23 cellular contexts compared by ENCODE assay signal in the genomic region with DNA sequence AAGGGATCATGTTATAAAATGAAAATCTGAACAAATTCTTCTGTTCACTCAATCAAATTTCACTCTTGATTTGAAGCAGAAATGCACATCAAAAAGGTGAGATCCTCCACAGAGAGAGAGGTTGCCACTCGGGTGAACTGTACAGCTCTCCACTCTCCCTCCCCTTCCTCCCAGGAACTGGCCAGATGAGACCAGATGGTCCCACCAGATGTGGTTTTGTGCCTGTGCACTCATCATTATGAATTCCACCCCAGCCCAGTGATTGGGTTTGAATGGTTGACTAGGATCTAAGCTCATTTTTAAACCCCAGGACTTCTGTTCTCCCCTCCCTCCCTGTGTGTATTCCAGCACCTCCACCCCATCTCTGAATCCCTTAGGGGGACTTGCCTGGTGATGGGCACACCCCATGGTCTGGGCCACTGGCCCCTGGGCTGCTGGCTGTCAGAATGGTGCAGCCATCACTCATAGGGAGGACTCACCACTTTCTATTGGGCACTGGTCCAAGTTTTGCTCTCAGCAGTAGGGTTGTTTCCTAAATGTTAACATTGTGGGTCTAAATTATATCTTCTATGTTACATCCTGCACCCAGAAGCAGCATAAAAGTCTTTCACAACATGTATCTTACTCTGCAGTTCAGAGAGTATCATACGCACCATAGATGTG.
DNase-seq lines count a peak whose midpoint lies in the region; ATAC-seq and TF ChIP-seq lines count a peak whose summit lies in the region.
"Had no signal": no experiment of that assay in that cellular context is flagged by ENCODE, and none has a peak within 500 bp of the region (broad histone marks: within the 10 kb centered on the region; RNA-seq: fewer than 3 reads in every experiment).

No MANE protein-coding gene starts in this region.

- TF ChIP-seq EP300 in SK-N-SH (IDR thresholded peaks at IDR 0.05; ENCODE audit: borderline replicate concordance in 1 of 2, low read depth in 1 of 2, low read length in 1 of 2) (no peak), sigmoid colon (IDR thresholded peaks at IDR 0.05) (no peak)

- H3K9me3 Mint-ChIP-seq in progenitor cell of endocrine pancreas (ENCODE audit: low read depth): no peaks in the 10 kb centered on the region
- H3K9me3 Mint-ChIP-seq: activated naive CD8-positive, alpha-beta T cell treated with anti-CD3 and anti-CD28 coated beads, Interleukin-2, amount 50 U/mL, for 24 hours; activated T-cell treated with anti-CD3 and anti-CD28 coated beads, Interleukin-2, amount 50 U/mL, for 4 hours; H9; naive B cell; T-helper 2 cell treated with Interferon-gamma antibody and Interleukin-4, amounts not matched to agents 5 μg/mL and 100 μg/mL, for 36 hours had no signal

- H3K36me3 Mint-ChIP-seq in progenitor cell of endocrine pancreas (ENCODE audit: insufficient read depth): no peaks in the 10 kb centered on the region
- H3K36me3 Mint-ChIP-seq: naive B cell had no signal

- TF ChIP-seq CTCF in SK-N-SH (IDR thresholded peaks at IDR 0.05) (no peak), choroid plexus epithelial cell (conservative IDR thresholded peaks at IDR 0.05; ENCODE audit: low read depth, low read length) (no peak), heart left ventricle (IDR thresholded peaks at IDR 0.05) (no peak), progenitor cell of endocrine pancreas (IDR thresholded peaks at IDR 0.05; ENCODE audit: unreplicated experiment) (no peak), sigmoid colon (IDR thresholded peaks at IDR 0.05) (no peak)

- no peak for TF ChIP-seq RAD21 in SK-N-SH (IDR thresholded peaks at IDR 0.05; ENCODE audit: low read length)

- H3K36me3 ChIP-seq in SK-N-SH (replicated peaks in 1 of 2; ENCODE audit: control insufficient read depth in 1 of 2, insufficient read depth in 2 of 2, low read length in 1 of 2) (no peaks in the 10 kb centered on the region), heart left ventricle (no peaks in the 10 kb centered on the region), sigmoid colon (no peaks in the 10 kb centered on the region)
- H3K36me3 ChIP-seq: left ventricle myocardium inferior had no signal

- H3K9me2 ChIP-seq in SK-N-SH: no peaks in the 10 kb centered on the region

- H3K4me3 ChIP-seq in SK-N-SH (ENCODE audit: low read depth in 2 of 2, low read length in 1 of 2): no peak overlapping the region
- no peak overlapping the region for H3K4me3 ChIP-seq in choroid plexus epithelial cell (ENCODE audit: low read depth, low read length)
- H3K4me3 ChIP-seq in heart left ventricle: no peak overlapping the region
- no peak overlapping the region for H3K4me3 ChIP-seq in sigmoid colon
- H3K4me3 ChIP-seq: left ventricle myocardium inferior, testis had no signal

- TF ChIP-seq POLR2A in heart left ventricle (IDR thresholded peaks at IDR 0.05) (no peak), sigmoid colon (IDR thresholded peaks at IDR 0.05) (no peak)

- no peaks in the 10 kb centered on the region for H3K79me2 ChIP-seq in SK-N-SH (ENCODE audit: insufficient read depth)

- H3K9me3 ChIP-seq in SK-N-SH: no peaks in the 10 kb centered on the region
- H3K9me3 ChIP-seq in heart left ventricle: no peaks in the 10 kb centered on the region
- no peaks in the 10 kb centered on the region for H3K9me3 ChIP-seq in sigmoid colon
- H3K9me3 ChIP-seq: left ventricle myocardium inferior, testis had no signal

- no peak overlapping the region for H3K27ac Mint-ChIP-seq in progenitor cell of endocrine pancreas
- H3K27ac Mint-ChIP-seq: activated naive CD8-positive, alpha-beta T cell treated with anti-CD3 and anti-CD28 coated beads, Interleukin-2, amount 50 U/mL, for 24 hours; B cell; H9; T-helper 2 cell treated with Interferon-gamma antibody and Interleukin-4, amounts not matched to agents 5 μg/mL and 100 μg/mL, for 36 hours had no signal

- ATAC-seq in SK-N-SH treated with all-trans-retinoic acid at 6 μM for 48 hours: no peak
- no peak for ATAC-seq in heart left ventricle
- ATAC-seq: activated naive CD8-positive, alpha-beta T cell treated with anti-CD3 and anti-CD28 coated beads, Interleukin-2, amount 50 U/mL, for 24 hours; activated T-cell treated with anti-CD3 and anti-CD28 coated beads, Interleukin-2, amount 50 U/mL, for 4 hours; stimulated activated naive CD8-positive, alpha-beta T cell treated with anti-CD3 and anti-CD28 coated beads, Interleukin-15, Interleukin-2, amounts not matched to agents 100 U/mL and 50 U/mL, for 24 hours had no signal

- peaks cover 0 to 9% of the 10 kb centered on the region in 2 experiments; a peak in 1 of 4 replicates for H3K4me1 ChIP-seq in SK-N-SH (ENCODE audit: control insufficient read depth in 1 of 2, insufficient read depth in 2 of 2, low read depth in 1 of 2, low read length in 1 of 2)
- peaks cover 0 to 48% (median 14%) of the 10 kb centered on the region in 12 donors for H3K4me1 ChIP-seq in heart left ventricle
- H3K4me1 ChIP-seq in sigmoid colon: peaks cover 0 to 27% (median 25%) of the 10 kb centered on the region in 4 donors

- no peak overlapping the region for H2AFZ ChIP-seq in SK-N-SH (ENCODE audit: low read depth)

- no peaks in the 10 kb centered on the region for H4K20me1 ChIP-seq in SK-N-SH (ENCODE audit: insufficient read depth)

- H3F3A ChIP-seq in SK-N-SH (replicated peaks; ENCODE audit: insufficient read depth): no peaks in the 10 kb centered on the region

- intact Hi-C loops in heart left ventricle (cut with DNase I): loop anchor here in 2 of 10 donors (5.0 kb wide), 1 partner anchor 64 kb away; no protein-coding TSS in a partner anchor
- intact Hi-C loops in sigmoid colon (cut with DNase I): no loop called here

- no peak overlapping the region for H3K4me3 Mint-ChIP-seq in progenitor cell of endocrine pancreas (ENCODE audit: low read depth)
- H3K4me3 Mint-ChIP-seq: activated naive CD8-positive, alpha-beta T cell treated with anti-CD3 and anti-CD28 coated beads, Interleukin-2, amount 50 U/mL, for 24 hours; activated T-cell treated with anti-CD3 and anti-CD28 coated beads, Interleukin-2, amount 50 U/mL, for 4 hours; B cell; central memory CD8-positive, alpha-beta T cell; H9; naive B cell; T-helper 2 cell treated with Interferon-gamma antibody and Interleukin-4, amounts not matched to agents 5 μg/mL and 100 μg/mL, for 36 hours had no signal

- H3K27ac ChIP-seq in SK-N-SH (ENCODE audit: low read depth in 2 of 2, low read length in 1 of 2): no peak overlapping the region
- no peak overlapping the region for H3K27ac ChIP-seq in heart left ventricle
- no peak overlapping the region for H3K27ac ChIP-seq in sigmoid colon
- H3K27ac ChIP-seq: left ventricle myocardium inferior, testis had no signal

- H3K27me3 ChIP-seq in SK-N-SH (ENCODE audit: insufficient read depth) (peaks cover 27% of the 10 kb centered on the region; the same call in 1 of the 2 replicates), heart left ventricle (no peaks in the 10 kb centered on the region), sigmoid colon (no peaks in the 10 kb centered on the region)
- H3K27me3 ChIP-seq: testis had no signal

- H3K9ac ChIP-seq in SK-N-SH: no peak overlapping the region

- DNase-seq in SK-N-SH: peak; percentile 52
- DNase-seq in NCI-H69 (lab: John Stamatoyannopoulos, UW): peak; percentile 42
- DNase-seq in choroid plexus epithelial cell (ENCODE audit: low read depth): peak; percentile 6
- no peak for DNase-seq in heart left ventricle
- DNase-seq in progenitor cell of endocrine pancreas (ENCODE audit: low spot score, unreplicated experiment): no peak
- DNase-seq in sigmoid colon: no peak
- DNase-seq in SIG-M5 (lab: John Stamatoyannopoulos, UW): no peak
- DNase-seq: activated CD4-positive, alpha-beta T cell treated with anti-CD3 and anti-CD28 coated beads for 4 hours; activated naive CD8-positive, alpha-beta T cell treated with anti-CD3 and anti-CD28 coated beads, Interleukin-2, amount 50 U/mL, for 24 hours; activated T-cell treated with anti-CD3 and anti-CD28 coated beads, Interleukin-2, amount 50 U/mL, for 4 hours; DMS79; H9; islet precursor cell; left ventricle myocardium inferior; naive B cell; NCI-H1436; NCI-H526 treated with DMSO at 0.1 percent for 48 hours; stimulated activated naive CD8-positive, alpha-beta T cell treated with anti-CD3 and anti-CD28 coated beads, Interleukin-15, Interleukin-2, amounts not matched to agents 100 U/mL and 50 U/mL, for 24 hours; testis had no signal

- POLR2A ChIA-PET in SK-N-SH (lab: Yijun Ruan, JAX): interaction anchor here (0.9 kb wide), 1 partner anchor 1268 kb away, joined by 3 read pairs; the partner anchor contains the start of gene IGFBP3

- CTCF ChIA-PET in SK-N-SH (lab: Yijun Ruan, JAX): interaction anchor here (0.6 to 4.1 kb wide), 7 partner anchors 9 to 1271 kb away, joined by 3 to 25 read pairs (median 10); no protein-coding TSS in a partner anchor

- H3K4me1 Mint-ChIP-seq in progenitor cell of endocrine pancreas (ENCODE audit: low read depth): peaks cover 3% of the 10 kb centered on the region
- H3K4me1 Mint-ChIP-seq: activated naive CD8-positive, alpha-beta T cell treated with anti-CD3 and anti-CD28 coated beads, Interleukin-2, amount 50 U/mL, for 24 hours; central memory CD8-positive, alpha-beta T cell had no signal

- H3K4me2 ChIP-seq in SK-N-SH: no peak overlapping the region

- peaks cover 9% of the 10 kb centered on the region for H3K27me3 Mint-ChIP-seq in progenitor cell of endocrine pancreas
- H3K27me3 Mint-ChIP-seq: central memory CD8-positive, alpha-beta T cell had no signal

- WGBS in SK-N-SH (ENCODE audit: low lambda C conversion rate): 58% methylated on average over 2 of the region's 2 CpGs
- 67 to 76% (median 72%) methylated on average over 2 of the region's 2 CpGs for WGBS in heart left ventricle, 4 donors
- WGBS in sigmoid colon, 2 donors: 70 to 80% methylated on average over 2 of the region's 2 CpGs

TF ChIP-seq in SK-N-SH, 30 proteins besides CTCF, POLR2A, EP300 and RAD21 (continues in another document):
- TF ChIP-seq TAF1 (IDR thresholded peaks at IDR 0.05; ENCODE audit: borderline replicate concordance, low read depth, low read length): no peak
- TF ChIP-seq NRF1 (IDR thresholded peaks at IDR 0.05; ENCODE audit: low read depth, low read length): no peak
- no peak for TF ChIP-seq MXI1 (IDR thresholded peaks at IDR 0.05; ENCODE audit: low read depth, low read length)
- no peak for TF ChIP-seq YY1 (IDR thresholded peaks at IDR 0.05; ENCODE audit: low read depth)
- TF ChIP-seq TCF12 (IDR thresholded peaks at IDR 0.05): no peak
- no peak for TF ChIP-seq JUND (IDR thresholded peaks at IDR 0.05)
- no peak for TF ChIP-seq MEF2A (IDR thresholded peaks at IDR 0.05; ENCODE audit: borderline replicate concordance, low read depth)

TF ChIP-seq in SK-N-SH treated with all-trans-retinoic acid at 6 μM for 48 hours, 23 proteins besides CTCF, POLR2A, EP300 and RAD21 (continues in another document):
- no peak for TF ChIP-seq BACH2 (CRISPR knock-in tag; IDR thresholded peaks at IDR 0.05; ENCODE audit: borderline replicate concordance)

Comparison
In these comparisons a context has a peak if more than half of its experiments do, and no peak if none do; other contexts are left out.
1. DNase-seq: peak in SK-N-SH (single experiment), NCI-H69 (single experiment) and choroid plexus epithelial cell (single experiment); none in heart left ventricle (0 of 5), progenitor cell of endocrine pancreas (single experiment), sigmoid colon (single experiment) and SIG-M5 (single experiment).